18 cellular contexts compared by ENCODE assay signal in genomic region chr1:214321686-214322453, GRCh38. TPM values are rescaled to one million over a fixed set of nuclear protein-coding genes. Genes with fewer than 3 reads are reported as not detected.
A peak's percentile ranks its signal among the peaks of the same experiment; 100 is the strongest.
DNase-seq lines count a peak whose midpoint lies in the region; ATAC-seq and TF ChIP-seq lines count a peak whose summit lies in the region.
"Had no signal": no experiment of that assay in that cellular context is flagged by ENCODE, and none has a peak within 500 bp of the region (broad histone marks: within the 10 kb centered on the region; RNA-seq: fewer than 3 reads in every experiment).

No MANE protein-coding gene starts in this region.

- H3K27ac Mint-ChIP-seq in activated T-cell treated with anti-CD3 and anti-CD28 coated beads, Interleukin-2, amount 50 U/mL, for 24 hours: peak overlapping the region; percentile 12
- no peak overlapping the region for H3K27ac Mint-ChIP-seq in Calu3 (ENCODE audit: unreplicated experiment)
- H3K27ac Mint-ChIP-seq: activated naive CD4-positive, alpha-beta T cell treated with anti-CD3 and anti-CD28 coated beads, Interleukin-2, amount 50 U/mL, for 24 hours had no signal

- peaks cover 4% of the 10 kb centered on the region for H3K4me1 Mint-ChIP-seq in activated T-cell treated with anti-CD3 and anti-CD28 coated beads, Interleukin-2, amount 50 U/mL, for 24 hours (ENCODE audit: low read depth)
- H3K4me1 Mint-ChIP-seq in activated T-cell treated with anti-CD3 and anti-CD28 coated beads, Interleukin-2, amount 50 U/mL, for 4 hours (ENCODE audit: low read depth): no peaks in the 10 kb centered on the region
- H3K4me1 Mint-ChIP-seq in Calu3 (ENCODE audit: low read depth, unreplicated experiment): peaks cover under 1% of the 10 kb centered on the region
- H3K4me1 Mint-ChIP-seq: activated naive CD4-positive, alpha-beta T cell treated with anti-CD3 and anti-CD28 coated beads, Interleukin-2, amount 50 U/mL, for 24 hours had no signal

- no TSS peak for BruUV-seq in Calu3 (replicated peaks; lab: Mats Ljungman, UMichigan)

- no peak overlapping the region for H3K4me3 ChIP-seq in brain microvascular endothelial cell (ENCODE audit: low read depth, low read length)
- H3K4me3 ChIP-seq: A549, colonic mucosa, thoracic aorta had no signal

- H3K27me3 ChIP-seq in brain microvascular endothelial cell (replicated peaks): no peaks in the 10 kb centered on the region
- H3K27me3 ChIP-seq: colonic mucosa had no signal

- DNase-seq in activated T-cell treated with anti-CD3 and anti-CD28 coated beads, Interleukin-2, amount 50 U/mL, for 24 hours: no peak
- no peak for DNase-seq in activated T-cell treated with anti-CD3 and anti-CD28 coated beads, Interleukin-2, amount 50 U/mL, for 4 hours
- DNase-seq in brain microvascular endothelial cell (no peak), left cardiac atrium (no peak), Calu3 (no peak), DMS 273 treated with DMSO at 0.1 percent for 48 hours (lab: John Stamatoyannopoulos, UW) (no peak)
- DNase-seq: activated CD4-positive, CD25-positive, alpha-beta regulatory T cell treated with anti-CD3 and anti-CD28 coated beads, Interleukin-2, amount 50 U/mL, for 72 hours; colonic mucosa; Kasumi-1; NCI-H524 treated with DMSO at 0.1 percent for 48 hours; nucleus accumbens; stimulated activated CD4-positive, alpha-beta T cell treated with anti-CD3 and anti-CD28 coated beads, Interleukin-4, amount 100 ng/mL, for 24 hours had no signal

- intact Hi-C loops in left cardiac atrium (cut with DNase I): no loop called here
- intact Hi-C loops in Calu3 (cut with micrococcal nuclease; ENCODE audit: unreplicated experiment): no loop called here

- no peak for ATAC-seq in activated T-cell treated with anti-CD3 and anti-CD28 coated beads, Interleukin-2, amount 50 U/mL, for 4 hours
- peak; percentile 64 for ATAC-seq in HG02642 (IDR thresholded peaks at IDR 0.05; ENCODE audit: poor library complexity, unreplicated experiment)
- ATAC-seq in HG03469 (IDR thresholded peaks at IDR 0.05; ENCODE audit: unreplicated experiment): peak; percentile 76
- ATAC-seq in left cardiac atrium: no peak
- ATAC-seq: A549, left lobe of liver had no signal

- H3K4me3 Mint-ChIP-seq in activated T-cell treated with anti-CD3 and anti-CD28 coated beads, Interleukin-2, amount 50 U/mL, for 24 hours: no peak overlapping the region
- H3K4me3 Mint-ChIP-seq in activated T-cell treated with anti-CD3 and anti-CD28 coated beads, Interleukin-2, amount 50 U/mL, for 4 hours: no peak overlapping the region
- no peak overlapping the region for H3K4me3 Mint-ChIP-seq in Calu3 (ENCODE audit: low read depth, unreplicated experiment)
- H3K4me3 Mint-ChIP-seq: activated naive CD4-positive, alpha-beta T cell treated with anti-CD3 and anti-CD28 coated beads, Interleukin-2, amount 50 U/mL, for 24 hours had no signal

- no peaks in the 10 kb centered on the region for H3K36me3 ChIP-seq in brain microvascular endothelial cell (replicated peaks)
- H3K36me3 ChIP-seq: colonic mucosa, thoracic aorta had no signal

- no peaks in the 10 kb centered on the region for H3K9me3 Mint-ChIP-seq in activated T-cell treated with anti-CD3 and anti-CD28 coated beads, Interleukin-2, amount 50 U/mL, for 24 hours
- no peaks in the 10 kb centered on the region for H3K9me3 Mint-ChIP-seq in activated T-cell treated with anti-CD3 and anti-CD28 coated beads, Interleukin-2, amount 50 U/mL, for 4 hours
- no peaks in the 10 kb centered on the region for H3K9me3 Mint-ChIP-seq in Calu3 (ENCODE audit: low read depth, unreplicated experiment)
- H3K9me3 Mint-ChIP-seq: activated naive CD4-positive, alpha-beta T cell treated with anti-CD3 and anti-CD28 coated beads, Interleukin-2, amount 50 U/mL, for 24 hours had no signal

- peaks cover 78% of the 10 kb centered on the region for H3K36me3 Mint-ChIP-seq in activated T-cell treated with anti-CD3 and anti-CD28 coated beads, Interleukin-2, amount 50 U/mL, for 24 hours (ENCODE audit: low read depth)
- peaks cover 21% of the 10 kb centered on the region for H3K36me3 Mint-ChIP-seq in activated T-cell treated with anti-CD3 and anti-CD28 coated beads, Interleukin-2, amount 50 U/mL, for 4 hours (ENCODE audit: insufficient read depth)
- peaks cover 6% of the 10 kb centered on the region for H3K36me3 Mint-ChIP-seq in Calu3 (ENCODE audit: insufficient read depth, unreplicated experiment)

- in situ Hi-C loops in brain microvascular endothelial cell (cut with HindIII; ENCODE audit: low pct_ligation_motif_present, low sequenced_read_pairs): no loop called here

- CTCF ChIA-PET in Calu3 (lab: Charles Lee): no interaction called here

- H3K27ac ChIP-seq in brain microvascular endothelial cell: no peak overlapping the region
- H3K27ac ChIP-seq: A549, colonic mucosa, thoracic aorta had no signal

- H3K27me3 Mint-ChIP-seq in activated T-cell treated with anti-CD3 and anti-CD28 coated beads, Interleukin-2, amount 50 U/mL, for 24 hours: no peaks in the 10 kb centered on the region
- H3K27me3 Mint-ChIP-seq in activated T-cell treated with anti-CD3 and anti-CD28 coated beads, Interleukin-2, amount 50 U/mL, for 4 hours (ENCODE audit: low read depth): no peaks in the 10 kb centered on the region
- H3K27me3 Mint-ChIP-seq in Calu3 (ENCODE audit: unreplicated experiment): no peaks in the 10 kb centered on the region
- H3K27me3 Mint-ChIP-seq: activated naive CD4-positive, alpha-beta T cell treated with anti-CD3 and anti-CD28 coated beads, Interleukin-2, amount 50 U/mL, for 24 hours had no signal

- no peak for TF ChIP-seq CTCF in brain microvascular endothelial cell (IDR thresholded peaks at IDR 0.05; ENCODE audit: low read depth, low read length, missing control alignments)
- TF ChIP-seq CTCF in Calu3 (IDR thresholded peaks at IDR 0.05; ENCODE audit: unreplicated experiment): no peak

RNA-seq across cellular contexts. Expression of gene SMYD2, which starts 40.9 kb away (rescaled TPM):
- total RNA-seq in activated T-cell treated with anti-CD3 and anti-CD28 coated beads, Interleukin-2, amount 50 U/mL, for 4 hours: 10 to 100 TPM; 15.6 to 21.9 (median 18.4) TPM
- total RNA-seq in left cardiac atrium: 1 to 10 TPM; 8.7 to 9.4 TPM
- total RNA-seq in Calu3 (2022): 36.1 and 47.5 TPM in 2 replicates

Comparison
In these comparisons a context has a peak if more than half of its experiments do, and no peak if none do; other contexts are left out.
1. ATAC-seq: peak in HG02642 (single experiment) and HG03469 (single experiment); none in activated T-cell treated with anti-CD3 and anti-CD28 coated beads, Interleukin-2, amount 50 U/mL, for 4 hours (0 of 2) and left cardiac atrium (0 of 2).